6 cellular contexts compared by ENCODE assay signal in genomic region chr9:88364706-88365105, GRCh38.
"Had no signal": no experiment of that assay in that cellular context is flagged by ENCODE, and none has a peak within 500 bp of the region (broad histone marks: within the 10 kb centered on the region; RNA-seq: fewer than 3 reads in every experiment).

No MANE protein-coding gene starts in this region.

- H3K9ac ChIP-seq: GM23248 had no signal

- DNase-seq: GM23248, H9, HCEC 1CT had no signal

- ATAC-seq: HepG2 had no signal

- H3K4me1 Mint-ChIP-seq: IgD-negative memory B cell had no signal

- H2AFZ ChIP-seq: GM23248 had no signal

- H3K4me3 ChIP-seq: GM23248 had no signal

- H3K4me3 Mint-ChIP-seq: H9, IgD-negative memory B cell had no signal

- H3K27ac Mint-ChIP-seq: H9, IgD-negative memory B cell had no signal

- H3K27ac ChIP-seq: GM23248, HL-60 had no signal

- H3K36me3 Mint-ChIP-seq: IgD-negative memory B cell had no signal
